In genomic region chr1:31055501-31055900, GRCh38 we compare ENCODE assay signal across 17 cellular contexts. TPM values are rescaled to one million over a fixed set of nuclear protein-coding genes. Genes with fewer than 3 reads are reported as not detected.
DNase-seq lines count a peak whose midpoint lies in the region; ATAC-seq, FAIRE-seq and TF ChIP-seq lines count a peak whose summit lies in the region.
"Had no signal": no experiment of that assay in that cellular context is flagged by ENCODE, and none has a peak within 500 bp of the region (broad histone marks: within the 10 kb centered on the region; RNA-seq: fewer than 3 reads in every experiment).

No MANE protein-coding gene starts in this region.

- no peaks in the 10 kb centered on the region for H3K9me3 Mint-ChIP-seq in activated CD4-positive, alpha-beta T cell treated with anti-CD3 and anti-CD28 coated beads, Interleukin-2, amount 10 ng/mL, durations not matched to agents 24 days and 14 days
- H3K9me3 Mint-ChIP-seq in HFFc6 (no peaks in the 10 kb centered on the region), progenitor cell of endocrine pancreas (ENCODE audit: low read depth) (no peaks in the 10 kb centered on the region)
- no peaks in the 10 kb centered on the region for H3K9me3 Mint-ChIP-seq in effector memory CD8-positive, alpha-beta T cell

- ATAC-seq in effector memory CD8-positive, alpha-beta T cell (replicated peaks): no peak
- ATAC-seq: SK-N-SH treated with all-trans-retinoic acid at 6 μM for 48 hours had no signal

- TF ChIP-seq CTCF in HFFc6 (IDR thresholded peaks at IDR 0.05): no peak
- TF ChIP-seq CTCF in progenitor cell of endocrine pancreas (IDR thresholded peaks at IDR 0.05; ENCODE audit: unreplicated experiment): no peak

- H3K4me3 Mint-ChIP-seq in activated CD4-positive, alpha-beta T cell treated with anti-CD3 and anti-CD28 coated beads, Interleukin-2, amount 10 ng/mL, durations not matched to agents 24 days and 14 days: peak overlapping the region; percentile 8
- H3K4me3 Mint-ChIP-seq in HFFc6: no peak overlapping the region
- peak overlapping the region; percentile 42 to 48 for H3K4me3 Mint-ChIP-seq in effector memory CD8-positive, alpha-beta T cell
- no peak overlapping the region for H3K4me3 Mint-ChIP-seq in progenitor cell of endocrine pancreas (ENCODE audit: low read depth)

- intact Hi-C loops in activated CD4-positive, alpha-beta T cell treated with anti-CD3 and anti-CD28 coated beads, Interleukin-2, amount 10 ng/mL, durations not matched to agents 24 days and 14 days (cut with micrococcal nuclease): loop anchor here (2.0 kb wide), 1 partner anchor 19 kb away; no protein-coding TSS in a partner anchor

- no peak for TF ChIP-seq POLR2A in GM12892 (IDR thresholded peaks at IDR 0.05; ENCODE audit: low read depth, low read length)

- FAIRE-seq in GM12892 (lab: Jason Lieb, UNC): no peak
- FAIRE-seq: bronchial epithelial cell had no signal

- H3K27ac Mint-ChIP-seq in activated CD4-positive, alpha-beta T cell treated with anti-CD3 and anti-CD28 coated beads, Interleukin-2, amount 10 ng/mL, durations not matched to agents 24 days and 14 days: peak overlapping the region; percentile 73
- H3K27ac Mint-ChIP-seq in HFFc6 (peak overlapping the region; percentile 46), progenitor cell of endocrine pancreas (peak overlapping the region; percentile 6)
- H3K27ac Mint-ChIP-seq in effector memory CD8-positive, alpha-beta T cell: peak overlapping the region; percentile 83 to 84

- peaks cover 56% of the 10 kb centered on the region for H3K36me3 Mint-ChIP-seq in activated CD4-positive, alpha-beta T cell treated with anti-CD3 and anti-CD28 coated beads, Interleukin-2, amount 10 ng/mL, durations not matched to agents 24 days and 14 days (ENCODE audit: low read depth)
- H3K36me3 Mint-ChIP-seq in HFFc6 (ENCODE audit: low read depth): peaks cover 35% of the 10 kb centered on the region
- peaks cover 90% of the 10 kb centered on the region for H3K36me3 Mint-ChIP-seq in effector memory CD8-positive, alpha-beta T cell (ENCODE audit: insufficient read depth)
- H3K36me3 Mint-ChIP-seq in progenitor cell of endocrine pancreas (ENCODE audit: insufficient read depth): peaks cover 28% of the 10 kb centered on the region

- peaks cover 47% of the 10 kb centered on the region for H3K4me1 Mint-ChIP-seq in activated CD4-positive, alpha-beta T cell treated with anti-CD3 and anti-CD28 coated beads, Interleukin-2, amount 10 ng/mL, durations not matched to agents 24 days and 14 days
- H3K4me1 Mint-ChIP-seq in HFFc6 (ENCODE audit: low read depth): peaks cover 33% of the 10 kb centered on the region
- H3K4me1 Mint-ChIP-seq in effector memory CD8-positive, alpha-beta T cell (ENCODE audit: low read depth in 2 of 2): peaks cover 42 to 66% of the 10 kb centered on the region in 2 donors
- peaks cover 28% of the 10 kb centered on the region for H3K4me1 Mint-ChIP-seq in progenitor cell of endocrine pancreas (ENCODE audit: low read depth)

- no peak for DNase-seq in activated CD4-positive, alpha-beta T cell treated with anti-CD3 and anti-CD28 coated beads, Interleukin-2, amount 10 ng/mL, durations not matched to agents 24 days and 14 days
- no peak for DNase-seq in activated CD4-positive, alpha-beta T cell treated with anti-CD3 and anti-CD28 coated beads, Interleukin-2, amount 50 U/mL, for 48 hours
- no peak for DNase-seq in HFFc6
- DNase-seq in effector memory CD8-positive, alpha-beta T cell: no peak
- no peak for DNase-seq in progenitor cell of endocrine pancreas (ENCODE audit: low spot score, unreplicated experiment)
- no peak for DNase-seq in retina
- DNase-seq in NCI-H345 treated with DMSO at 0.1 percent for 48 hours (lab: John Stamatoyannopoulos, UW; ENCODE audit: unreplicated experiment): no peak
- DNase-seq in GM12892 (ENCODE audit: insufficient read length): no peak
- DNase-seq: effector CD8-positive, alpha-beta T cell; foreskin melanocyte; Karpas-422; NCI-H524; stimulated activated CD4-positive, alpha-beta T cell treated with anti-CD3 and anti-CD28 coated beads, Interleukin-12 subunit alpha, Interleukin-12 subunit beta, amount 100 ng/mL, for 4 hours; thyroid gland; WERI-Rb-1 had no signal

- H3K27me3 Mint-ChIP-seq in activated CD4-positive, alpha-beta T cell treated with anti-CD3 and anti-CD28 coated beads, Interleukin-2, amount 10 ng/mL, durations not matched to agents 24 days and 14 days: no peaks in the 10 kb centered on the region
- H3K27me3 Mint-ChIP-seq in HFFc6 (ENCODE audit: insufficient read depth): no peaks in the 10 kb centered on the region; the same call in none of the 2 replicates
- H3K27me3 Mint-ChIP-seq in effector memory CD8-positive, alpha-beta T cell: no peaks in the 10 kb centered on the region
- H3K27me3 Mint-ChIP-seq in progenitor cell of endocrine pancreas: no peaks in the 10 kb centered on the region

RNA-seq across cellular contexts. Expression of gene PUM1, which starts 10.0 kb away (rescaled TPM):
- total RNA-seq in activated CD4-positive, alpha-beta T cell treated with anti-CD3 and anti-CD28 coated beads, Interleukin-2, amount 10 ng/mL, durations not matched to agents 24 days and 14 days: 122 and 132 TPM in 2 replicates
- 10 to 100 TPM; 83.6 to 95.4 (median 90.8) TPM for total RNA-seq in HFFc6 (2021; fragmentation: NEBNext Ultra II Directional; extraction: Animal tissue kit (Norgen Biotek cat#: 25700))
- total RNA-seq in progenitor cell of endocrine pancreas: 244 and 249 TPM in 2 replicates
- polyA plus RNA-seq in GM12892 (2012; ENCODE audit: missing spikeins): 33.6 TPM

Comparison
In these comparisons a context has a peak if more than half of its experiments do, and no peak if none do; other contexts are left out.
1. H3K27ac Mint-ChIP-seq: peak in every context shown above with its lines; median percentile 84 in effector memory CD8-positive, alpha-beta T cell; 73 in activated CD4-positive, alpha-beta T cell treated with anti-CD3 and anti-CD28 coated beads, Interleukin-2, amount 10 ng/mL, durations not matched to agents 24 days and 14 days; 46 in HFFc6; 6 in progenitor cell of endocrine pancreas.
2. H3K4me3 Mint-ChIP-seq: peak in activated CD4-positive, alpha-beta T cell treated with anti-CD3 and anti-CD28 coated beads, Interleukin-2, amount 10 ng/mL, durations not matched to agents 24 days and 14 days (single experiment) and effector memory CD8-positive, alpha-beta T cell (2 of 2); none in HFFc6 (single experiment) and progenitor cell of endocrine pancreas (single experiment).